ENCODE assay signal across 8 cellular contexts in the genomic region with DNA sequence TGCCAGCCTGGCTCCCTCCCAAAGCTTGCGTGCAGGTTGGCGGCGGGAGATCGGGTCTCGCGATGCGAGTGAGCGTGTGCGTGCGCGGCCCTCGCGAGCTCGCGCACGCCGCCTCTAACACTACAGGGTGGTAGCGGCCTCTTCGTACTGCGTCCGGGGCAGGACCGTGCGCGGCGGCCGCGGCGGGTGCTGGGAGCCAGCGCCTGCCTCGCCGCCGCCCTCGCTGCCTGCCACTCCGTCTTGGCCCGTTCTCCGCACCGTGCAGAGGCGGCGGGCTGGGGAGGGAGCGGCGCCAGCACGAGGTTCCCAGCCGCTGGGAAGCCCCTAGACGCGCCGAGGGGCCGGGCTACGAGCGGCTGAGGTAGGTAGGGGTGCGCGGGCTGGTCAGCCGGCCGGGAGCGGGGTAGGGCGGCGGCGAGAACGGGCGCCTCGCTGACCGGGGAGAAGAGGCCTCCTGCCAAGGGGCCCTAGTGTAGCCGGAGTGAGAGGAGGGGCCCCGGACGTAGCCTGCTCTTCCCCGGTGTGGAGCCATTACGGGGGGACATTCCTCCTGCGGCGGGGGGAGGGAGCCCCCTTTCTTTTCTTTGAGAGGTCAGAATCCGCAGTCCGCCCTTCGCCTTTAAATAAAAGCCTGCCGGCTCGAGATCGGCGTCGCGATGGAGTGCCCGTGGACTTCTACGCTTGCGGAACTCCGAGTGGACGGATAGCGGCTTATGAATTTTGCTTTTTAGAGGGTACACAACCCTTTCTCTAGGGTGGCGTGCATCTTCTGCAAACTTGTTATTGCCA. TPM values are rescaled to one million over a fixed set of nuclear protein-coding genes. Genes with fewer than 3 reads are reported as not detected.
DNase-seq lines count a peak whose midpoint lies in the region; ATAC-seq lines count a peak whose summit lies in the region.

A gene (plus strand): TSS at position 117 of the 789 bp plus-strand sequence. CDS start 8,933 bp downstream, outside the sequence.

- peak within 1 kb of the TSS; percentile 91 to 95 (median 93) for H3K4me3 Mint-ChIP-seq in immature natural killer cell

- peak within 1 kb of the TSS; percentile 91 to 98 (median 97) for H3K27ac Mint-ChIP-seq in immature natural killer cell

- H3K36me3 Mint-ChIP-seq in immature natural killer cell = peaks cover 0 to 4% (median 0%) of the 10 kb centered on the region in 3 donors

- peak within 1 kb of the TSS; percentile 88 for H3K27ac ChIP-seq in caudate nucleus (ENCODE audit: low read depth, low read length)

- H3K27me3 Mint-ChIP-seq in immature natural killer cell (ENCODE audit: low read depth in 3 of 3) = peaks cover 0 to 14% (median 0%) of the 10 kb centered on the region in 3 donors

- peak; percentile 96 for DNase-seq in AG08395 (ENCODE audit: low spot score)
- peak; percentile 93 for DNase-seq in NCI-H2227 (lab: John Stamatoyannopoulos, UW; ENCODE audit: unreplicated experiment)
- DNase-seq in activated CD4-positive, CD25-positive, alpha-beta regulatory T cell (lab: John Stamatoyannopoulos, UW) = peak; percentile 79 to 90 (median 84)
- DNase-seq in caudate nucleus (lab: John Stamatoyannopoulos, UW) = peak in 60 of 61 donors; percentile 43 to 96 (median 91)
- DNase-seq in immature natural killer cell = peak; percentile 90 to 94 (median 93)
- DNase-seq in smooth muscle cell of the brain vasculature (ENCODE audit: low read depth, low spot score) = peak; percentile 95

- no peaks in the 10 kb centered on the region for H3K9me3 Mint-ChIP-seq in immature natural killer cell

- ATAC-seq in GM18907 (IDR thresholded peaks at IDR 0.05; ENCODE audit: unreplicated experiment) (peak; percentile 93), HG03139 (IDR thresholded peaks at IDR 0.05; ENCODE audit: unreplicated experiment) (peak; percentile 90)

- peaks cover 29 to 43% of the 10 kb centered on the region in 2 donors for H3K4me1 Mint-ChIP-seq in immature natural killer cell

RNA-seq across cellular contexts. Expression of the gene that starts here (rescaled TPM):
- 10 to 100 TPM; 10.9 to 20.5 (median 16.0) TPM for polyA plus RNA-seq in immature natural killer cell

Comparison
In these comparisons a context has a peak if more than half of its experiments do, and no peak if none do; other contexts are left out.
1. Peak in every context shown above with its lines: DNase-seq, ATAC-seq and H3K27ac ChIP-seq.